15 cellular contexts compared by ENCODE assay signal in genomic region chr18:77123313-77124231, GRCh38. TPM values are rescaled to one million over a fixed set of nuclear protein-coding genes. Genes with fewer than 3 reads are reported as not detected.
DNase-seq lines count a peak whose midpoint lies in the region; ATAC-seq, FAIRE-seq and TF ChIP-seq lines count a peak whose summit lies in the region.
"Had no signal": no experiment of that assay in that cellular context is flagged by ENCODE, and none has a peak within 500 bp of the region (broad histone marks: within the 10 kb centered on the region; RNA-seq: fewer than 3 reads in every experiment).

No MANE protein-coding gene starts in this region.

- H2AFZ ChIP-seq in GM12878 (ENCODE audit: control insufficient read depth, low read depth, low read length): no peak overlapping the region

- no peak for TF ChIP-seq POLR2A in GM12878 (IDR thresholded peaks at IDR 0.05; ENCODE audit: low read depth, low read length)
- no peak for TF ChIP-seq POLR2A in spleen (IDR thresholded peaks at IDR 0.05)

- H3K9ac ChIP-seq in GM12878 (ENCODE audit: control insufficient read depth, insufficient read depth, low read length): peak overlapping the region; percentile 72

- in situ Hi-C loops in Panc1 (cut with HindIII; ENCODE audit: low pct_unique_long_range_greater_than_20kb, low sequenced_read_pairs) (no loop called here), GM12878 (cut with MboI) (loop anchor here (10.0 to 25.0 kb wide), 3 partner anchors 59 to 1911 kb away; partner anchors contain the start of genes PTGR3 and TSHZ1)

- DNase-seq in activated CD4-positive, alpha-beta T cell treated with anti-CD3 and anti-CD28 coated beads, Interleukin-2, amount 10 ng/mL, durations not matched to agents 24 days and 14 days: no peak
- no peak for DNase-seq in activated CD4-positive, alpha-beta T cell treated with anti-CD3 and anti-CD28 coated beads for 4 hours
- DNase-seq in Panc1 (ENCODE audit: low read depth, low spot score) (no peak), GM12878 (ENCODE audit: low read depth, low spot score) (no peak), spleen (no peak), substantia nigra (lab: John Stamatoyannopoulos, UW) (no peak)
- DNase-seq: foreskin melanocyte, kidney glomerular epithelial cell, NCI-H2171 had no signal

- no peak for TF ChIP-seq EP300 in GM12878 (IDR thresholded peaks at IDR 0.05; ENCODE audit: borderline replicate concordance in 1 of 2, control insufficient read depth in 1 of 2, low read depth in 2 of 2, low read length in 2 of 2)

- peak overlapping the region; percentile 81 for H3K4me3 Mint-ChIP-seq in activated CD4-positive, alpha-beta T cell treated with anti-CD3 and anti-CD28 coated beads, Interleukin-2, amount 10 ng/mL, durations not matched to agents 24 days and 14 days

- RAD21 ChIA-PET in GM12878 (lab: Charles Lee; ENCODE audit: unreplicated experiment): interaction anchor here (0.8 to 4.7 kb wide), 17 partner anchors 8 to 158 kb away, joined by 3 to 42 read pairs (median 7); partner anchors contain the start of gene MBP

- WGBS in GM12878 (ENCODE audit: insufficient coverage, insufficient replicate concordance, low lambda C conversion rate, missing lambda C conversion rate): 21% methylated on average over 14 of the region's 14 CpGs
- WGBS in spleen, 5 donors: 59 to 66% (median 62%) methylated on average over 14 of the region's 14 CpGs

- H3K36me3 ChIP-seq in Panc1 (ENCODE audit: control insufficient read depth, insufficient read depth, low read length): no peaks in the 10 kb centered on the region
- peaks cover 7 to 12% of the 10 kb centered on the region in 2 experiments for H3K36me3 ChIP-seq in GM12878 (ENCODE audit: control insufficient read depth in 2 of 2, insufficient read depth in 2 of 2, low read length in 1 of 2)
- peaks cover 0 to 24% (median 0%) of the 10 kb centered on the region in 6 donors for H3K36me3 ChIP-seq in spleen

- SMC1A ChIA-PET in GM12878 (lab: Charles Lee; ENCODE audit: uncharacterized antibody, unreplicated experiment): interaction anchor here (0.9 to 7.5 kb wide), 18 partner anchors 10 to 141 kb away, joined by 3 to 69 read pairs (median 4); no protein-coding TSS in a partner anchor

- peak overlapping the region; percentile 94 for H3K4me2 ChIP-seq in GM12878 (ENCODE audit: control insufficient read depth, insufficient read depth)

- FAIRE-seq in GM12878 (lab: Jason Lieb, UNC): peak; percentile 7
- FAIRE-seq: A549, G401.6, H54, K562 had no signal

- H3K27ac Mint-ChIP-seq in activated CD4-positive, alpha-beta T cell treated with anti-CD3 and anti-CD28 coated beads, Interleukin-2, amount 10 ng/mL, durations not matched to agents 24 days and 14 days: peak overlapping the region; percentile 89

- POLR2A ChIA-PET in Panc1 (lab: Charles Lee) (interaction anchor here (0.6 to 0.9 kb wide), 4 partner anchors 9 to 303 kb away, joined by 3 to 7 read pairs (median 4); no protein-coding TSS in a partner anchor), GM12878 (lab: Charles Lee) (interaction anchor here (0.6 to 3.1 kb wide), 11 partner anchors 9 to 88 kb away, joined by 3 to 22 read pairs (median 5); partner anchors contain the start of gene MBP)

- peak overlapping the region in 1 of 2 experiments; percentile 40; a peak in 2 of 4 replicates for H3K4me3 ChIP-seq in Panc1 (ENCODE audit: low read depth in 2 of 2, low read length in 2 of 2)
- H3K4me3 ChIP-seq in GM12878: peak overlapping the region; percentile 72
- peak overlapping the region in 1 of 8 donors; percentile 56 for H3K4me3 ChIP-seq in spleen
- H3K4me3 ChIP-seq: A549, K562 had no signal

- peaks cover 97% of the 10 kb centered on the region for H3K79me2 ChIP-seq in GM12878 (ENCODE audit: control insufficient read depth, insufficient read depth, low read length)

- H3K4me1 ChIP-seq in Panc1 (ENCODE audit: control insufficient read depth, insufficient read depth, low read length): peaks cover 90% of the 10 kb centered on the region
- H3K4me1 ChIP-seq in GM12878 (ENCODE audit: control insufficient read depth, insufficient read depth, low read length): peaks cover 37% of the 10 kb centered on the region
- peaks cover 36 to 100% (median 90%) of the 10 kb centered on the region in 6 donors for H3K4me1 ChIP-seq in spleen

- no peaks in the 10 kb centered on the region for H3K27me3 Mint-ChIP-seq in activated CD4-positive, alpha-beta T cell treated with anti-CD3 and anti-CD28 coated beads, Interleukin-2, amount 10 ng/mL, durations not matched to agents 24 days and 14 days

- CTCF ChIA-PET in Panc1 (lab: Charles Lee): interaction anchor here (0.9 to 2.7 kb wide), 2 partner anchors 18 to 88 kb away, joined by 5 to 12 read pairs; no protein-coding TSS in a partner anchor
- CTCF ChIA-PET in GM12878 (lab: Yijun Ruan, JAX): interaction anchor here (0.8 to 5.9 kb wide), 15 partner anchors 8 to 140 kb away, joined by 3 to 49 read pairs (median 4); partner anchors contain the start of gene MBP

- H3K9me3 ChIP-seq in Panc1 (ENCODE audit: control insufficient read depth, insufficient read depth, low read depth, low read length): no peaks in the 10 kb centered on the region
- no peaks in the 10 kb centered on the region; the same call in 1 of the 3 replicates for H3K9me3 ChIP-seq in GM12878 (replicated peaks; ENCODE audit: control insufficient read depth, insufficient read depth, low read length)
- H3K9me3 ChIP-seq in spleen: no peaks in the 10 kb centered on the region
- H3K9me3 ChIP-seq: A549 had no signal

- peaks cover 75% of the 10 kb centered on the region for H3K4me1 Mint-ChIP-seq in activated CD4-positive, alpha-beta T cell treated with anti-CD3 and anti-CD28 coated beads, Interleukin-2, amount 10 ng/mL, durations not matched to agents 24 days and 14 days

- TF ChIP-seq CTCF in Panc1 (IDR thresholded peaks at IDR 0.05) (no peak), GM12878 (IDR thresholded peaks at IDR 0.05 in 2 of 3, conservative IDR thresholded peaks at IDR 0.05 in 1 of 3; ENCODE audit: control insufficient read depth in 2 of 3, extremely low read depth in 1 of 3, insufficient read depth in 1 of 3, low read depth in 3 of 3, low read length in 3 of 3) (no peak), spleen (IDR thresholded peaks at IDR 0.05 in 8 of 11, conservative IDR thresholded peaks at IDR 0.05 in 3 of 11) (no peak)

- peaks cover 10% of the 10 kb centered on the region for H3K9me3 Mint-ChIP-seq in activated CD4-positive, alpha-beta T cell treated with anti-CD3 and anti-CD28 coated beads, Interleukin-2, amount 10 ng/mL, durations not matched to agents 24 days and 14 days

- H3K36me3 Mint-ChIP-seq in activated CD4-positive, alpha-beta T cell treated with anti-CD3 and anti-CD28 coated beads, Interleukin-2, amount 10 ng/mL, durations not matched to agents 24 days and 14 days (ENCODE audit: low read depth): peaks cover 53% of the 10 kb centered on the region

- BruUV-seq in Panc1 (replicated peaks; lab: Mats Ljungman, UMichigan): no TSS peak
- no TSS peak for BruUV-seq in GM12878 (replicated peaks; lab: Mats Ljungman, UMichigan)

- TF ChIP-seq RAD21 in GM12878 (IDR thresholded peaks at IDR 0.05; ENCODE audit: insufficient read depth, low read depth, low read length): no peak

- intact Hi-C loops in activated CD4-positive, alpha-beta T cell treated with anti-CD3 and anti-CD28 coated beads, Interleukin-2, amount 10 ng/mL, durations not matched to agents 24 days and 14 days (cut with micrococcal nuclease): loop anchor here (1.0 to 2.0 kb wide), 2 partner anchors 21 to 61 kb away; no protein-coding TSS in a partner anchor
- intact Hi-C loops in Panc1 (cut with micrococcal nuclease; ENCODE audit: unreplicated experiment) (no loop called here), GM12878 (cut with micrococcal nuclease; ENCODE audit: unreplicated experiment) (loop anchor here (1.0 to 10.0 kb wide), 6 partner anchors 8 to 629 kb away; partner anchors contain the start of gene ZNF516), spleen (cut with DNase I; ENCODE audit: low total_unique reads) (no loop called here)

- H4K20me1 ChIP-seq in GM12878 (ENCODE audit: control insufficient read depth, insufficient read depth): 0 out of 2 replicates have a peak, but pooled peaks cover 3% of the 10 kb centered on the region

- H3K27me3 ChIP-seq in Panc1 (ENCODE audit: control insufficient read depth, insufficient read depth, low read length) (no peaks in the 10 kb centered on the region), GM12878 (replicated peaks in 1 of 2; ENCODE audit: control insufficient read depth in 2 of 2, insufficient read depth in 2 of 2, low read length in 1 of 2) (no peaks in the 10 kb centered on the region), spleen (replicated peaks in 1 of 7) (peaks cover 0 to 3% (median 0%) of the 10 kb centered on the region in 7 donors)

- ATAC-seq in Panc1 (peak; percentile 37), GM12878 (peak; percentile 6), GM21619 (IDR thresholded peaks at IDR 0.05; ENCODE audit: unreplicated experiment) (no peak), HG03135 (IDR thresholded peaks at IDR 0.05; ENCODE audit: unreplicated experiment) (no peak)
- ATAC-seq: A549, K562 had no signal

- H3K27ac ChIP-seq in Panc1 (ENCODE audit: low read length): peak overlapping the region; percentile 97
- peak overlapping the region; percentile 92 for H3K27ac ChIP-seq in GM12878 (ENCODE audit: control insufficient read depth, insufficient read depth)
- peak overlapping the region; percentile 8 to 97 (median 56) for H3K27ac ChIP-seq in spleen
- no peak overlapping the region for H3K27ac ChIP-seq in substantia nigra (ENCODE audit: low read depth, low read length, poor library complexity, severe bottlenecking)

RNA-seq across cellular contexts. Expression of gene MBP, which starts 9.0 kb away (rescaled TPM):
- 60.2 and 63.1 TPM in 2 replicates for total RNA-seq in activated CD4-positive, alpha-beta T cell treated with anti-CD3 and anti-CD28 coated beads, Interleukin-2, amount 10 ng/mL, durations not matched to agents 24 days and 14 days
- 88.8 TPM for total RNA-seq in Panc1 (2021; ENCODE audit: unreplicated experiment)
- 59.2 TPM for polyA plus RNA-seq in Panc1 (2012; ENCODE audit: insufficient read length)
- total RNA-seq in GM12878 (2013; cell fraction: nucleolus; rRNA removed): 143 and 147 TPM in 2 replicates
- 41.1 and 43.2 TPM in 2 replicates for total RNA-seq in GM12878 (2014; rRNA removed)
- total RNA-seq in GM12878 (2014; rRNA removed; fragmentation: Illumina TruSeq; extraction: Trizol): 33.5 and 34.6 TPM in 2 replicates
- 52.5 and 55.8 TPM in 2 replicates for total RNA-seq in GM12878 (2021)
- polyA plus RNA-seq in GM12878 (2011; ENCODE audit: low read depth): 19.6 TPM
- 67.8 and 75.9 TPM in 2 replicates for polyA plus RNA-seq in GM12878 (2011; rRNA removed)
- polyA plus RNA-seq in GM12878 (2011; cell fraction: cytosol; rRNA removed): 43.5 and 56.5 TPM in 2 replicates
- polyA plus RNA-seq in GM12878 (2011; cell fraction: nucleus; rRNA removed): 42.3 and 48.6 TPM in 2 replicates
- 22.9 and 32.1 TPM in 2 replicates for polyA plus RNA-seq in GM12878 (2012)
- polyA plus RNA-seq in GM12878 (2014; fragmentation: Illumina TruSeq; extraction: Trizol): 38.6 and 41.9 TPM in 2 replicates
- polyA plus RNA-seq in GM12878 (2014; fragmentation: Nextera tagmentation; extraction: Ambion mirVana): 10 to 100 TPM; 12.2 to 13.3 TPM
- polyA plus RNA-seq in GM12878 (2014; rRNA removed): 34.0 and 35.0 TPM in 2 replicates
- 10 to 100 TPM; 42.2 to 42.4 TPM for polyA plus RNA-seq in GM12878 (2016; fragmentation: Nextera tagmentation; extraction: Ambion mirVana)
- 65.0 and 79.1 TPM in 2 replicates for polyA minus RNA-seq in GM12878 (2011; rRNA and poly(A)+ RNA removed)
- polyA minus RNA-seq in GM12878 (2011; cell fraction: cytosol; rRNA and poly(A)+ RNA removed): 29.4 and 33.1 TPM in 2 replicates
- 36.0 and 54.1 TPM in 2 replicates for polyA minus RNA-seq in GM12878 (2011; cell fraction: nucleus; rRNA and poly(A)+ RNA removed)
- total RNA-seq in spleen: 10 to 100 TPM; 62.5 to 96.0 (median 79.4) TPM
- 10 to 100 TPM; 11.1 to 16.4 (median 11.2) TPM for polyA plus RNA-seq in spleen
- polyA plus RNA-seq: K562 had no signal

Comparison
In these comparisons a context has a peak if more than half of its experiments do, and no peak if none do; other contexts are left out.
1. ATAC-seq: peak in Panc1 (single experiment) and GM12878 (single experiment); none in GM21619 (single experiment) and HG03135 (single experiment).
2. intact Hi-C loops: an anchor here in activated CD4-positive, alpha-beta T cell treated with anti-CD3 and anti-CD28 coated beads, Interleukin-2, amount 10 ng/mL, durations not matched to agents 24 days and 14 days (1.0 to 2.0 kb wide) and GM12878 (1.0 to 10.0 kb wide); none called in Panc1 and spleen.